ENCODE assay signal across 8 cellular contexts in the genomic region with DNA sequence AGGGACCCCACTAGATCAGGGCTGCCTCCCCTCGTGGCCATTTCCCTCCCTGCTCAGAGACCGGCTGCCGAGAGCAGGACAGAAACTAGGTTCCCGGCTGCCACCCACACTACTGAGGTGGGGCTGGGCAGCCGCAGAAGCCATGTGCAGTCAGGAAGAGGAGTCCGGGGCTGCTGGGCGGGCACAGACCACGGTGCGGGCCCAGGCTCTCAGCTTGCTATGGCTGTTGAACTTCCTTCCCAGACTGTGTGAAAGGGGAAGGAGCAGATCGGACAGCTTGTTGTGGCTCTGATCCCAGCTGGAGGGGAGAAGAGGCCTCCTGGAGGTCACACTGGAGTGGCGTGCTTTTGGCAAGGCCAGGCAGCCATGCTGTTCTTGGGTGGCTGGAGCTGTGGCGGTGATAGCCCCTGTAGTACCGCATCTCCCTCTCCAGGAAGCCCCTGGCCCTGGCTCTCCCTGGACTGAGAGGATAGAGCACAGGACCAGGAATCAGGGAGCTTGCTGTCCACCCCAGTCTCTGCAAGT. TPM values are rescaled to one million over a fixed set of nuclear protein-coding genes. Genes with fewer than 3 reads are reported as not detected.
A peak's percentile ranks its signal among the peaks of the same experiment; 100 is the strongest.
DNase-seq lines count a peak whose midpoint lies in the region; ATAC-seq and TF ChIP-seq lines count a peak whose summit lies in the region.

No MANE protein-coding gene starts in this region.

- H3K9me3 ChIP-seq in HUES6 (ENCODE audit: control insufficient read depth, insufficient read depth, low read depth, low read length) (no peaks in the 10 kb centered on the region), adipocyte (ENCODE audit: control insufficient read depth, low read length) (no peaks in the 10 kb centered on the region), suprapubic skin (no peaks in the 10 kb centered on the region)

- H3K27me3 ChIP-seq in HUES6 (ENCODE audit: control insufficient read depth, insufficient read depth, low read length), result no peaks in the 10 kb centered on the region
- H3K27me3 ChIP-seq in adipocyte (replicated peaks; ENCODE audit: control insufficient read depth, insufficient read depth, low read length), result no peaks in the 10 kb centered on the region
- no peaks in the 10 kb centered on the region for H3K27me3 ChIP-seq in suprapubic skin

- TF ChIP-seq POLR2A in suprapubic skin (IDR thresholded peaks at IDR 0.05), result no peak

- no peak for TF ChIP-seq EP300 in suprapubic skin (IDR thresholded peaks at IDR 0.05)

- H3K4me1 ChIP-seq in HUES6 (ENCODE audit: control insufficient read depth, insufficient read depth, low read length) (peaks cover 81% of the 10 kb centered on the region), adipocyte (ENCODE audit: control insufficient read depth, insufficient read depth, low read length) (peaks cover 76% of the 10 kb centered on the region), suprapubic skin (peaks cover 93% of the 10 kb centered on the region)

- H3K27ac ChIP-seq in HUES6 (ENCODE audit: low read depth, low read length), result peak overlapping the region; percentile 84
- peak overlapping the region; percentile 82 for H3K27ac ChIP-seq in suprapubic skin

- WGBS in suprapubic skin, result 22% methylated on average over 13 of the region's 13 CpGs

- H3K36me3 ChIP-seq in HUES6 (ENCODE audit: control insufficient read depth, insufficient read depth, low read length) (peaks cover 29% of the 10 kb centered on the region), adipocyte (ENCODE audit: control insufficient read depth, insufficient read depth, low read length, severe bottlenecking) (peaks cover 10% of the 10 kb centered on the region), suprapubic skin (peaks cover 4% of the 10 kb centered on the region)

- ATAC-seq in left lobe of liver, result peak; percentile 74
- ATAC-seq in GM21367 (IDR thresholded peaks at IDR 0.05; ENCODE audit: unreplicated experiment), result no peak

- no peak for TF ChIP-seq CTCF in suprapubic skin (IDR thresholded peaks at IDR 0.05)

- DNase-seq in Ammon's horn (ENCODE audit: low spot score) (peak; percentile 80), adipocyte (ENCODE audit: low read depth) (no peak), left lobe of liver (ENCODE audit: low spot score) (peak; percentile 53), suprapubic skin (ENCODE audit: low spot score in 2 of 2) (peak in 1 of 2 donors; percentile 77), amniotic stem cell (lab: John Stamatoyannopoulos, UW) (no peak), foreskin melanocyte (no peak)

- H3K4me3 ChIP-seq in HUES6 (ENCODE audit: low read depth, low read length) (no peak overlapping the region), adipocyte (ENCODE audit: low read length) (peak overlapping the region; percentile 41), suprapubic skin (peak overlapping the region; percentile 8)

- peak overlapping the region; percentile 65 for H3K9ac ChIP-seq in HUES6 (ENCODE audit: low read length)
- peak overlapping the region; percentile 71 for H3K9ac ChIP-seq in adipocyte (ENCODE audit: low read length)

RNA-seq across cellular contexts. Expression of gene HK1, which starts 56.8 kb away (rescaled TPM):
- 6.8 TPM for total RNA-seq in left lobe of liver
- 100 to 1,000 TPM; 119 to 142 (median 141) TPM for total RNA-seq in suprapubic skin

Comparison
In these comparisons a context has a peak if more than half of its experiments do, and no peak if none do; other contexts are left out.
1. DNase-seq: peak in Ammon's horn (single experiment) and left lobe of liver (single experiment); none in adipocyte (single experiment), amniotic stem cell (single experiment) and foreskin melanocyte (single experiment).
2. RNA of gene HK1, which starts 56.8 kb away (total RNA-seq): 119 to 142 TPM in suprapubic skin; 6.8 TPM in left lobe of liver (single experiment); every median in the first group is over 10 times any median in the second.